In the genomic region with DNA sequence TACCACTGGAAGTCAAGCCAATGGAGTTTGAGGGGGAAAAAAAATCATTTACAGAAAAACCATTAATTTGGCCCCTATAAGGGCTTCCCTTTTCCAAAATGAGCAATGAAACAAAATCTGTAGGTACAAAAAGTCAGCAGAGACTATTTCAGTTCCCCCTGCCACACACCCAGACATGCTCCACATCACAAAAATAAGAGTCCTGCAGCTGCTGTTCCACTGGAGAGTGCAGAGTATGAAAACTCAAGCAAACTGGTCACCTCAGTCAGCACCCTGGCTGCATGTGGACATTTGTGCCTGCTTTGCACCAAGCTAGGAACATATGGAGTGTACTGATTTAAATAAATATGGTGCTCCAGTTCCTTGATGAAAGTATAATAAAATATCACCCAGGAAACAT, we compare ENCODE assay signal across 1 cellular context.
TF ChIP-seq lines count a peak whose summit lies in the region.

No MANE protein-coding gene starts in this region.

TF ChIP-seq in HepG2, 621 proteins besides CTCF, POLR2A, EP300 and RAD21 (continued from another document):
- TF ChIP-seq, protein P1, sequence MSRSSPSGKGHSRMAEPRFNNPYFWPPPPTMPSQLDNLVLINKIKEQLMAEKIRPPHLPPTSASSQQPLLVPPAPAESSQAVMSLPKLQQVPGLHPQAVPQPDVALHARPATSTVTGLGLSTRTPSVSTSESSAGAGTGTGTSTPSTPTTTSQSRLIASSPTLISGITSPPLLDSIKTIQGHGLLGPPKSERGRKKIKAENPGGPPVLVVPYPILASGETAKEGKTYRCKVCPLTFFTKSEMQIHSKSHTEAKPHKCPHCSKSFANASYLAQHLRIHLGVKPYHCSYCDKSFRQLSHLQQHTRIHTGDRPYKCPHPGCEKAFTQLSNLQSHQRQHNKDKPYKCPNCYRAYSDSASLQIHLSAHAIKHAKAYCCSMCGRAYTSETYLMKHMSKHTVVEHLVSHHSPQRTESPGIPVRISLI (CRISPR knock-in tag; IDR thresholded peaks at IDR 0.05; ENCODE audit: borderline replicate concordance) = no peak
- TF ChIP-seq FOXO1 (CRISPR knock-in tag; IDR thresholded peaks at IDR 0.05) (no peak), ZNF891 (CRISPR knock-in tag; IDR thresholded peaks at IDR 0.05) (no peak)
- TF ChIP-seq, protein P2, sequence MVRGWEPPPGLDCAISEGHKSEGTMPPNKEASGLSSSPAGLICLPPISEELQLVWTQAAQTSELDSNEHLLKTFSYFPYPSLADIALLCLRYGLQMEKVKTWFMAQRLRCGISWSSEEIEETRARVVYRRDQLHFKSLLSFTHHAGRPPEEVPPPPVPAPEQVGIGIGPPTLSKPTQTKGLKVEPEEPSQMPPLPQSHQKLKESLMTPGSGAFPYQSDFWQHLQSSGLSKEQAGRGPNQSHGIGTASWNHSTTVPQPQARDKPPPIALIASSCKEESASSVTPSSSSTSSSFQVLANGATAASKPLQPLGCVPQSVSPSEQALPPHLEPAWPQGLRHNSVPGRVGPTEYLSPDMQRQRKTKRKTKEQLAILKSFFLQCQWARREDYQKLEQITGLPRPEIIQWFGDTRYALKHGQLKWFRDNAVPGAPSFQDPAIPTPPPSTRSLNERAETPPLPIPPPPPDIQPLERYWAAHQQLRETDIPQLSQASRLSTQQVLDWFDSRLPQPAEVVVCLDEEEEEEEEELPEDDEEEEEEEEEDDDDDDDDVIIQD (CRISPR knock-in tag; IDR thresholded peaks at IDR 0.05; ENCODE audit: low read depth) = no peak
- TF ChIP-seq, protein P3, sequence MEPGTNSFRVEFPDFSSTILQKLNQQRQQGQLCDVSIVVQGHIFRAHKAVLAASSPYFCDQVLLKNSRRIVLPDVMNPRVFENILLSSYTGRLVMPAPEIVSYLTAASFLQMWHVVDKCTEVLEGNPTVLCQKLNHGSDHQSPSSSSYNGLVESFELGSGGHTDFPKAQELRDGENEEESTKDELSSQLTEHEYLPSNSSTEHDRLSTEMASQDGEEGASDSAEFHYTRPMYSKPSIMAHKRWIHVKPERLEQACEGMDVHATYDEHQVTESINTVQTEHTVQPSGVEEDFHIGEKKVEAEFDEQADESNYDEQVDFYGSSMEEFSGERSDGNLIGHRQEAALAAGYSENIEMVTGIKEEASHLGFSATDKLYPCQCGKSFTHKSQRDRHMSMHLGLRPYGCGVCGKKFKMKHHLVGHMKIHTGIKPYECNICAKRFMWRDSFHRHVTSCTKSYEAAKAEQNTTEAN (CRISPR knock-in tag; conservative IDR thresholded peaks at IDR 0.05) = no peak
TF ChIP-seq in HepG2: peak in this region for 0.
